15 cellular contexts compared by ENCODE assay signal in genomic region chr2:74887445-74887951, GRCh38. TPM values are rescaled to one million over a fixed set of nuclear protein-coding genes. Genes with fewer than 3 reads are reported as not detected.
A peak's percentile ranks its signal among the peaks of the same experiment; 100 is the strongest.
DNase-seq lines count a peak whose midpoint lies in the region; ATAC-seq, FAIRE-seq and TF ChIP-seq lines count a peak whose summit lies in the region.
"Had no signal": no experiment of that assay in that cellular context is flagged by ENCODE, and none has a peak within 500 bp of the region (broad histone marks: within the 10 kb centered on the region; RNA-seq: fewer than 3 reads in every experiment).

No MANE protein-coding gene starts in this region.

- TF ChIP-seq POLR2A in GM12892 (IDR thresholded peaks at IDR 0.05; ENCODE audit: low read depth, low read length), result no peak

- DNase-seq in GM03348 (ENCODE audit: low spot score), result peak; percentile 69
- DNase-seq in RWPE1 (ENCODE audit: low spot score), result peak; percentile 94
- DNase-seq in endothelial cell (ENCODE audit: low spot score), result no peak
- DNase-seq in skeletal muscle cell (ENCODE audit: low read depth), result peak; percentile 75
- no peak for DNase-seq in occipital lobe (lab: John Stamatoyannopoulos, UW)
- DNase-seq in GM12892 (ENCODE audit: insufficient read length), result no peak
- no peak for DNase-seq in effector memory CD8-positive, alpha-beta T cell
- DNase-seq: activated CD4-positive, alpha-beta T cell treated with anti-CD3 and anti-CD28 coated beads, Interleukin-2, amount 50 U/mL, for 1 hour; activated effector memory CD4-positive, alpha-beta T cell treated with Interleukin-2 at 50 U/mL for 16 hours; NCI-H1048; spleen; testis had no signal

- POLR2A ChIA-PET in RWPE1 (lab: Yijun Ruan, JAX; ENCODE audit: low non-redundant PET), result no interaction called here

- CTCF ChIA-PET in RWPE1 (lab: Yijun Ruan, JAX), result no interaction called here

- no peak overlapping the region for H3K27ac Mint-ChIP-seq in endothelial cell (ENCODE audit: unreplicated experiment)
- H3K27ac Mint-ChIP-seq in effector memory CD8-positive, alpha-beta T cell, result no peak overlapping the region

- no peaks in the 10 kb centered on the region for H3K9me3 Mint-ChIP-seq in endothelial cell (ENCODE audit: unreplicated experiment)
- H3K9me3 Mint-ChIP-seq in effector memory CD8-positive, alpha-beta T cell, result no peaks in the 10 kb centered on the region
- H3K9me3 Mint-ChIP-seq: central memory CD8-positive, alpha-beta T cell had no signal

- FAIRE-seq in GM12892 (lab: Jason Lieb, UNC), result no peak

- no peak for ATAC-seq in GM18511 (IDR thresholded peaks at IDR 0.05; ENCODE audit: unreplicated experiment)
- no peak for ATAC-seq in effector memory CD8-positive, alpha-beta T cell (replicated peaks)

- peaks cover 2% of the 10 kb centered on the region for H3K27me3 Mint-ChIP-seq in endothelial cell (ENCODE audit: unreplicated experiment)
- H3K27me3 Mint-ChIP-seq in effector memory CD8-positive, alpha-beta T cell, result no peaks in the 10 kb centered on the region
- H3K27me3 Mint-ChIP-seq: central memory CD8-positive, alpha-beta T cell had no signal

- no peak for TF ChIP-seq CTCF in RWPE1 (conservative IDR thresholded peaks at IDR 0.05; ENCODE audit: low read depth)
- no peak for TF ChIP-seq CTCF in endothelial cell (IDR thresholded peaks at IDR 0.05; ENCODE audit: unreplicated experiment)

- H3K4me3 Mint-ChIP-seq in endothelial cell (ENCODE audit: unreplicated experiment), result peak overlapping the region; percentile 35
- no peak overlapping the region for H3K4me3 Mint-ChIP-seq in effector memory CD8-positive, alpha-beta T cell
- H3K4me3 Mint-ChIP-seq: central memory CD8-positive, alpha-beta T cell had no signal

- H3K4me1 Mint-ChIP-seq in endothelial cell (ENCODE audit: unreplicated experiment), result no peaks in the 10 kb centered on the region
- H3K4me1 Mint-ChIP-seq in effector memory CD8-positive, alpha-beta T cell (ENCODE audit: low read depth in 2 of 2), result peaks cover 2 to 7% of the 10 kb centered on the region in 2 donors

- H3K27ac ChIP-seq in RWPE1, result peak overlapping the region; percentile 87
- H3K27ac ChIP-seq: neutrophil, spleen, testis had no signal

- H3K36me3 Mint-ChIP-seq in endothelial cell (ENCODE audit: low read depth, unreplicated experiment), result peaks cover 72% of the 10 kb centered on the region
- no peaks in the 10 kb centered on the region for H3K36me3 Mint-ChIP-seq in effector memory CD8-positive, alpha-beta T cell (ENCODE audit: insufficient read depth)

- H3K4me3 ChIP-seq in skeletal muscle cell (ENCODE audit: low read depth, low read length), result no peak overlapping the region
- H3K4me3 ChIP-seq: spleen, testis had no signal

RNA-seq across cellular contexts. Expression of gene HK2, which starts 53.6 kb away (rescaled TPM):
- total RNA-seq in endothelial cell (ENCODE audit: unreplicated experiment) (23.2 TPM), occipital lobe (5.3 TPM)
- polyA plus RNA-seq in GM12892 (2012; ENCODE audit: missing spikeins), result 49.7 TPM

Comparison
In these comparisons a context has a peak if more than half of its experiments do, and no peak if none do; other contexts are left out.
1. DNase-seq: peak in GM03348 (single experiment), RWPE1 (single experiment) and skeletal muscle cell (single experiment); none in endothelial cell (single experiment), occipital lobe (single experiment), GM12892 (single experiment) and effector memory CD8-positive, alpha-beta T cell (0 of 3).